Comparison of ENCODE assay signal across 15 cellular contexts in the genomic region with DNA sequence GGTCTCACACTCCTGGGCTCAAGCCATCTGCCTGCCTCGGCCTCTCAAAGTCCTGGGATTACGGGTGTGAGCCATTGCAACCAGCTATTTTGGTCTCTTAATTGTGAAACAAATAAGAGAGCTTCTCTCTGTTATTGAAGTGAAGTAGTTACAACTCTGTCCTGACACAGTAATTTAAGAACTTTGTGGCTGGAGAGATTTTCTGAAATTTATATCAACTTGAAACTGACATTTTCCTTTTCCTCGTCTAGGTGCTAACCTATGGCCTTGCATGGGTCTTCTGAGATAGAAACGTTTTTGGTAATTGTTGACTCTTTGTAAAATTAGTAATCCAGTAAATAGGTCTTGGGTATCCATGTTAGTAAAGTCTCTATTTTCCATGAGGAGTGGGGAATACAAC.
A peak's percentile ranks its signal among the peaks of the same experiment; 100 is the strongest.
DNase-seq lines count a peak whose midpoint lies in the region; ATAC-seq, FAIRE-seq and TF ChIP-seq lines count a peak whose summit lies in the region.
"Had no signal": no experiment of that assay in that cellular context is flagged by ENCODE, and none has a peak within 500 bp of the region (broad histone marks: within the 10 kb centered on the region; RNA-seq: fewer than 3 reads in every experiment).

No MANE protein-coding gene starts in this region.

- H2BK120ac ChIP-seq in mesenchymal stem cell (ENCODE audit: low read depth, low read length) = no peak overlapping the region

- H3K9me3 Mint-ChIP-seq in activated CD8-positive, alpha-beta T cell treated with anti-CD3 and anti-CD28 coated beads for 36 hours = no peaks in the 10 kb centered on the region
- no peaks in the 10 kb centered on the region for H3K9me3 Mint-ChIP-seq in activated CD8-positive, alpha-beta T cell treated with anti-CD3 and anti-CD28 coated beads, Interleukin-2, amount 10 ng/mL, durations not matched to agents 7 days and 5 days (ENCODE audit: insufficient read depth)
- H3K9me3 Mint-ChIP-seq: CD8-positive, alpha-beta T cell had no signal

- H3K79me1 ChIP-seq in mesenchymal stem cell (replicated peaks; ENCODE audit: low read length, poor library complexity, severe bottlenecking) = no peaks in the 10 kb centered on the region

- H3K9me3 ChIP-seq in PC-9 (ENCODE audit: insufficient read depth, low read depth) = no peaks in the 10 kb centered on the region
- H3K9me3 ChIP-seq in mesenchymal stem cell (ENCODE audit: control insufficient read depth, low read length) = no peaks in the 10 kb centered on the region
- H3K9me3 ChIP-seq: BLaER1 treated with 17β-estradiol and CSF1 and Interleukin-3, amounts not matched to agents 10 nM and 100 nM; HAP-1 had no signal

- H3K36me3 ChIP-seq in PC-9 (ENCODE audit: low read depth) = no peaks in the 10 kb centered on the region
- H3K36me3 ChIP-seq in mesenchymal stem cell (ENCODE audit: control insufficient read depth in 1 of 2, insufficient read depth in 2 of 2, low read depth in 1 of 2, low read length in 2 of 2) = no peaks in the 10 kb centered on the region
- H3K36me3 ChIP-seq: BLaER1 treated with 17β-estradiol and CSF1 and Interleukin-3, amounts not matched to agents 10 nM and 100 nM; HAP-1 had no signal

- H3K4ac ChIP-seq in mesenchymal stem cell (ENCODE audit: low read depth in 1 of 2, low read length in 2 of 2) = no peak overlapping the region

- TF ChIP-seq CTCF in activated CD8-positive, alpha-beta T cell treated with anti-CD3 and anti-CD28 coated beads for 36 hours (IDR thresholded peaks at IDR 0.05) = no peak
- no peak for TF ChIP-seq CTCF in PC-9 (conservative IDR thresholded peaks at IDR 0.05)

- H3K27ac ChIP-seq in PC-9 = no peak overlapping the region
- H3K27ac ChIP-seq in mesenchymal stem cell (ENCODE audit: low read length, poor library complexity, severe bottlenecking) = no peak overlapping the region
- H3K27ac ChIP-seq: BLaER1 treated with 17β-estradiol and CSF1 and Interleukin-3, amounts not matched to agents 10 nM and 100 nM had no signal

- no peak overlapping the region for H3K9ac ChIP-seq in mesenchymal stem cell (ENCODE audit: low read length)
- H3K9ac ChIP-seq: BLaER1 treated with 17β-estradiol and CSF1 and Interleukin-3, amounts not matched to agents 10 nM and 100 nM had no signal

- CTCF ChIA-PET in activated CD8-positive, alpha-beta T cell treated with anti-CD3 and anti-CD28 coated beads for 36 hours (lab: Charles Lee) = no interaction called here
- CTCF ChIA-PET in activated CD8-positive, alpha-beta T cell treated with anti-CD3 and anti-CD28 coated beads, Interleukin-2, amount 10 ng/mL, durations not matched to agents 7 days and 5 days (lab: Charles Lee) = no interaction called here
- CTCF ChIA-PET in PC-9 (lab: Charles Lee) = no interaction called here

- WGBS in mesenchymal stem cell = 66% methylated on average over 4 of the region's 4 CpGs

- no peak overlapping the region for H2BK15ac ChIP-seq in mesenchymal stem cell (ENCODE audit: low read depth, poor library complexity, severe bottlenecking)

- H3K14ac ChIP-seq in mesenchymal stem cell (ENCODE audit: low read length in 2 of 2) = no peak overlapping the region

- no peaks in the 10 kb centered on the region for H3K36me3 Mint-ChIP-seq in activated CD8-positive, alpha-beta T cell treated with anti-CD3 and anti-CD28 coated beads for 36 hours (ENCODE audit: low read depth)
- H3K36me3 Mint-ChIP-seq in activated CD8-positive, alpha-beta T cell treated with anti-CD3 and anti-CD28 coated beads, Interleukin-2, amount 10 ng/mL, durations not matched to agents 7 days and 5 days (ENCODE audit: low read depth) = no peaks in the 10 kb centered on the region
- H3K36me3 Mint-ChIP-seq: CD8-positive, alpha-beta T cell had no signal

- H3K4me2 ChIP-seq in PC-9 (no peak overlapping the region), mesenchymal stem cell (ENCODE audit: low read length, poor library complexity, severe bottlenecking) (peak overlapping the region; percentile 16)
- H3K4me2 ChIP-seq: BLaER1 treated with 17β-estradiol and CSF1 and Interleukin-3, amounts not matched to agents 10 nM and 100 nM had no signal

- H4K91ac ChIP-seq in mesenchymal stem cell (ENCODE audit: low read length) = no peak overlapping the region

- no peak overlapping the region for H2AK5ac ChIP-seq in mesenchymal stem cell (ENCODE audit: low read length, severe bottlenecking)

- H3K4me3 ChIP-seq in PC-9 (no peak overlapping the region), mesenchymal stem cell (ENCODE audit: insufficient read depth in 1 of 2, low read depth in 1 of 2, low read length in 2 of 2) (no peak overlapping the region)
- H3K4me3 ChIP-seq: BLaER1 treated with 17β-estradiol and CSF1 and Interleukin-3, amounts not matched to agents 10 nM and 100 nM; HAP-1 had no signal

- no peak overlapping the region for H4K8ac ChIP-seq in mesenchymal stem cell (ENCODE audit: low read length)

- intact Hi-C loops in activated CD8-positive, alpha-beta T cell treated with anti-CD3 and anti-CD28 coated beads for 36 hours (cut with micrococcal nuclease) = no loop called here
- intact Hi-C loops in PC-9 (cut with micrococcal nuclease; ENCODE audit: unreplicated experiment) = no loop called here

- H2BK12ac ChIP-seq in mesenchymal stem cell (ENCODE audit: low read length in 2 of 2) = no peak overlapping the region

- H2AFZ ChIP-seq in PC-9 (0 out of 2 replicates have a peak overlapping the region, but pooled peaks have one; percentile 3), mesenchymal stem cell (ENCODE audit: low read depth, low read length) (no peak overlapping the region)

- POLR2A ChIA-PET in activated CD8-positive, alpha-beta T cell treated with anti-CD3 and anti-CD28 coated beads for 36 hours (lab: Charles Lee) = no interaction called here
- POLR2A ChIA-PET in activated CD8-positive, alpha-beta T cell treated with anti-CD3 and anti-CD28 coated beads, Interleukin-2, amount 10 ng/mL, durations not matched to agents 7 days and 5 days (lab: Charles Lee) = no interaction called here
- POLR2A ChIA-PET in PC-9 (lab: Charles Lee; ENCODE audit: unreplicated experiment) = no interaction called here

- no peaks in the 10 kb centered on the region for H3K9me2 ChIP-seq in PC-9 (ENCODE audit: insufficient read depth)

- no peak for DNase-seq in activated CD8-positive, alpha-beta T cell treated with anti-CD3 and anti-CD28 coated beads for 36 hours
- no peak for DNase-seq in activated CD8-positive, alpha-beta T cell treated with anti-CD3 and anti-CD28 coated beads, Interleukin-2, amount 10 ng/mL, durations not matched to agents 7 days and 5 days
- no peak for DNase-seq in HTR-8/SVneo (ENCODE audit: insufficient read length, low spot score)
- DNase-seq in PC-9 = no peak
- DNase-seq in mesenchymal stem cell = no peak
- no peak for DNase-seq in NCI-H2029 (lab: John Stamatoyannopoulos, UW)
- DNase-seq: Calu3; CD8-positive, alpha-beta T cell; DMS79 treated with DMSO at 0.1 percent for 48 hours; GF-D8; IMR-90 had no signal

- no peak overlapping the region for H3K4me3 Mint-ChIP-seq in activated CD8-positive, alpha-beta T cell treated with anti-CD3 and anti-CD28 coated beads for 36 hours
- H3K4me3 Mint-ChIP-seq in activated CD8-positive, alpha-beta T cell treated with anti-CD3 and anti-CD28 coated beads, Interleukin-2, amount 10 ng/mL, durations not matched to agents 7 days and 5 days = no peak overlapping the region
- H3K4me3 Mint-ChIP-seq: B cell; CD8-positive, alpha-beta T cell had no signal

- H3K4me1 Mint-ChIP-seq in activated CD8-positive, alpha-beta T cell treated with anti-CD3 and anti-CD28 coated beads for 36 hours (ENCODE audit: low read depth) = peaks cover 11% of the 10 kb centered on the region
- no peaks in the 10 kb centered on the region for H3K4me1 Mint-ChIP-seq in activated CD8-positive, alpha-beta T cell treated with anti-CD3 and anti-CD28 coated beads, Interleukin-2, amount 10 ng/mL, durations not matched to agents 7 days and 5 days (ENCODE audit: low read depth)
- H3K4me1 Mint-ChIP-seq: B cell had no signal

- no peaks in the 10 kb centered on the region for H4K20me1 ChIP-seq in PC-9 (ENCODE audit: insufficient read depth)
- H4K20me1 ChIP-seq: BLaER1 treated with 17β-estradiol and CSF1 and Interleukin-3, amounts not matched to agents 10 nM and 100 nM had no signal

- no peak overlapping the region for H2BK5ac ChIP-seq in mesenchymal stem cell (ENCODE audit: low read depth, low read length, poor library complexity, severe bottlenecking)

- peak overlapping the region; percentile 10 for H3K27ac Mint-ChIP-seq in activated CD8-positive, alpha-beta T cell treated with anti-CD3 and anti-CD28 coated beads for 36 hours
- no peak overlapping the region for H3K27ac Mint-ChIP-seq in activated CD8-positive, alpha-beta T cell treated with anti-CD3 and anti-CD28 coated beads, Interleukin-2, amount 10 ng/mL, durations not matched to agents 7 days and 5 days
- H3K27ac Mint-ChIP-seq: B cell; CD8-positive, alpha-beta T cell had no signal

- ATAC-seq in activated CD8-positive, alpha-beta T cell treated with anti-CD3 and anti-CD28 coated beads for 36 hours = no peak
- no peak for ATAC-seq in activated CD8-positive, alpha-beta T cell treated with anti-CD3 and anti-CD28 coated beads, Interleukin-2, amount 10 ng/mL, durations not matched to agents 7 days and 5 days
- ATAC-seq: CD8-positive, alpha-beta T cell had no signal

- 0 out of 2 replicates have a peak, but pooled peaks cover 6% of the 10 kb centered on the region for H3K4me1 ChIP-seq in PC-9 (replicated peaks; ENCODE audit: insufficient read depth)
- peaks cover under 1% of the 10 kb centered on the region for H3K4me1 ChIP-seq in mesenchymal stem cell (ENCODE audit: control insufficient read depth, insufficient read depth, low read depth, low read length)
- H3K4me1 ChIP-seq: HAP-1 had no signal

- peaks cover 10% of the 10 kb centered on the region for H3K27me3 Mint-ChIP-seq in activated CD8-positive, alpha-beta T cell treated with anti-CD3 and anti-CD28 coated beads for 36 hours
- no peaks in the 10 kb centered on the region for H3K27me3 Mint-ChIP-seq in activated CD8-positive, alpha-beta T cell treated with anti-CD3 and anti-CD28 coated beads, Interleukin-2, amount 10 ng/mL, durations not matched to agents 7 days and 5 days (ENCODE audit: low read depth)

- H3F3A ChIP-seq in PC-9 (ENCODE audit: insufficient read depth, low read depth) = no peaks in the 10 kb centered on the region

- H3K27me3 ChIP-seq in PC-9 (ENCODE audit: insufficient read depth, low read depth) (no peaks in the 10 kb centered on the region), mesenchymal stem cell (ENCODE audit: control insufficient read depth in 1 of 2, insufficient read depth in 1 of 2, low read length in 2 of 2) (no peaks in the 10 kb centered on the region)
- H3K27me3 ChIP-seq: BLaER1 treated with 17β-estradiol and CSF1 and Interleukin-3, amounts not matched to agents 10 nM and 100 nM had no signal

- H3K79me2 ChIP-seq in PC-9 (ENCODE audit: low read depth) = no peaks in the 10 kb centered on the region

- FAIRE-seq in HTR-8/SVneo (lab: Jason Lieb, UNC) = peak; percentile 38
- FAIRE-seq: H1 had no signal

- H3K18ac ChIP-seq in mesenchymal stem cell (ENCODE audit: low read depth in 1 of 2, low read length in 2 of 2) = no peak overlapping the region

- H3K23ac ChIP-seq in mesenchymal stem cell (ENCODE audit: low read length in 2 of 2) = no peak overlapping the region

- no TSS peak for BruUV-seq in PC-9 (replicated peaks; lab: Mats Ljungman, UMichigan)
